In the genomic region with DNA sequence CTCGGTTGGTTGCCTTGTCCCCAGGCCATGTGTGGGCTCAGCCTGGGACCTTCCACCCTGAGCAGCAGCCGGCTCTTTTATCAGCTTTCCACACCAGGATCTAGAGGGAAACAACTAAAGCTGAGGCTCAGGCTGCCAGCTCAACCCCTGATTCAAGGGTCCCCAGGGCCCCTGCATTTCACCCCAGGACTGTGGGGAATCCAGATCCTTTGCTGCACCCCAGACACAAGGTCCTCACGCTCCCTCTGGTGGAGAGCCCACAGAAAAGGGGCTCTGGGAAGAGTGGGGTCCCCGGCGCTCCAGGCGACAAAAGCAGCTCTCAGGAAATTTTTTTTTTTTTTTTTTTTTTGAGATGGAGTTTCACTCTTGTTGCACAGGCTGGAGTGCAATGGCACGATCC, we compare ENCODE assay signal across 10 cellular contexts.
A peak's percentile ranks its signal among the peaks of the same experiment; 100 is the strongest.
DNase-seq lines count a peak whose midpoint lies in the region; ATAC-seq and TF ChIP-seq lines count a peak whose summit lies in the region.
"Had no signal": no experiment of that assay in that cellular context is flagged by ENCODE, and none has a peak within 500 bp of the region (broad histone marks: within the 10 kb centered on the region; RNA-seq: fewer than 3 reads in every experiment).

No MANE protein-coding gene starts in this region.

- H3K27me3 ChIP-seq in Loucy (ENCODE audit: insufficient read depth, low read length, poor library complexity, severe bottlenecking): no peaks in the 10 kb centered on the region

- peak; percentile 58 for DNase-seq in activated effector memory CD4-positive, alpha-beta T cell treated with anti-CD3 and anti-CD28 coated beads, Interleukin-2, amount 50 U/mL, for 16 hours
- DNase-seq in activated effector memory CD4-positive, alpha-beta T cell treated with Interleukin-2 at 50 U/mL for 16 hours: no peak
- peak in 1 of 3 experiments; percentile 13 for DNase-seq in effector memory CD8-positive, alpha-beta T cell
- DNase-seq in retinal pigment epithelial cell (ENCODE audit: low read depth): no peak
- no peak for DNase-seq in stimulated activated CD4-positive, alpha-beta T cell treated with anti-CD3 and anti-CD28 coated beads, Interleukin-2, amount 100 ng/mL, for 24 hours
- no peak for DNase-seq in DMS153 (lab: John Stamatoyannopoulos, UW)
- DNase-seq: NCI-H526 treated with DMSO at 0.1 percent for 48 hours had no signal

- no peaks in the 10 kb centered on the region for H3K9me3 Mint-ChIP-seq in effector memory CD8-positive, alpha-beta T cell

- H3K9ac ChIP-seq in Loucy (ENCODE audit: low read depth, low read length, poor library complexity, severe bottlenecking): no peak overlapping the region

- no peaks in the 10 kb centered on the region for H3K9me3 ChIP-seq in Loucy (ENCODE audit: insufficient read depth, low read depth, low read length)

- TF ChIP-seq CTCF in Loucy (conservative IDR thresholded peaks at IDR 0.05; ENCODE audit: low read length) (peak; percentile 64), retinal pigment epithelial cell (conservative IDR thresholded peaks at IDR 0.05; ENCODE audit: low read depth, low read length) (peak; percentile 25)

- no peaks in the 10 kb centered on the region for H3K9me2 ChIP-seq in Loucy (replicated peaks; ENCODE audit: low read depth, low read length)

- peak; percentile 50 for ATAC-seq in effector memory CD8-positive, alpha-beta T cell (replicated peaks)
- no peak for ATAC-seq in GM18907 (IDR thresholded peaks at IDR 0.05; ENCODE audit: unreplicated experiment)
- ATAC-seq: activated CD4-positive, CD25-positive, alpha-beta regulatory T cell treated with anti-CD3 and anti-CD28 coated beads, Interleukin-2, amount 50 U/mL, for 24 hours had no signal

- no peaks in the 10 kb centered on the region for H3K79me2 ChIP-seq in Loucy (ENCODE audit: insufficient read depth, low read length)

- H3K4me1 ChIP-seq in Loucy (ENCODE audit: insufficient read depth, low read length, poor library complexity, severe bottlenecking): peaks cover 6% of the 10 kb centered on the region

- H3K4me3 ChIP-seq in Loucy (ENCODE audit: low read length, poor library complexity, severe bottlenecking) (no peak overlapping the region), retinal pigment epithelial cell (ENCODE audit: low read length) (no peak overlapping the region)

- no peaks in the 10 kb centered on the region for H3F3A ChIP-seq in Loucy (ENCODE audit: low read depth)

- no peak overlapping the region for H3K4me3 Mint-ChIP-seq in effector memory CD8-positive, alpha-beta T cell

- H4K20me1 ChIP-seq in Loucy (ENCODE audit: insufficient read depth, low read length, poor library complexity, severe bottlenecking): no peaks in the 10 kb centered on the region

- no peaks in the 10 kb centered on the region for H3K36me3 ChIP-seq in Loucy (ENCODE audit: insufficient read depth, low read length)

- H2AFZ ChIP-seq in Loucy (ENCODE audit: low read length): no peak overlapping the region

- H3K27me3 Mint-ChIP-seq in effector memory CD8-positive, alpha-beta T cell: no peaks in the 10 kb centered on the region

- H3K27ac Mint-ChIP-seq in effector memory CD8-positive, alpha-beta T cell: peak overlapping the region in 1 of 2 donors; percentile 79

- H3K4me2 ChIP-seq in Loucy (ENCODE audit: low read depth, low read length, poor library complexity, severe bottlenecking): no peak overlapping the region

- peaks cover 13 to 16% of the 10 kb centered on the region in 2 donors for H3K4me1 Mint-ChIP-seq in effector memory CD8-positive, alpha-beta T cell (ENCODE audit: low read depth in 2 of 2)

- H3K36me3 Mint-ChIP-seq in effector memory CD8-positive, alpha-beta T cell (ENCODE audit: insufficient read depth): no peaks in the 10 kb centered on the region
